In the genomic region with DNA sequence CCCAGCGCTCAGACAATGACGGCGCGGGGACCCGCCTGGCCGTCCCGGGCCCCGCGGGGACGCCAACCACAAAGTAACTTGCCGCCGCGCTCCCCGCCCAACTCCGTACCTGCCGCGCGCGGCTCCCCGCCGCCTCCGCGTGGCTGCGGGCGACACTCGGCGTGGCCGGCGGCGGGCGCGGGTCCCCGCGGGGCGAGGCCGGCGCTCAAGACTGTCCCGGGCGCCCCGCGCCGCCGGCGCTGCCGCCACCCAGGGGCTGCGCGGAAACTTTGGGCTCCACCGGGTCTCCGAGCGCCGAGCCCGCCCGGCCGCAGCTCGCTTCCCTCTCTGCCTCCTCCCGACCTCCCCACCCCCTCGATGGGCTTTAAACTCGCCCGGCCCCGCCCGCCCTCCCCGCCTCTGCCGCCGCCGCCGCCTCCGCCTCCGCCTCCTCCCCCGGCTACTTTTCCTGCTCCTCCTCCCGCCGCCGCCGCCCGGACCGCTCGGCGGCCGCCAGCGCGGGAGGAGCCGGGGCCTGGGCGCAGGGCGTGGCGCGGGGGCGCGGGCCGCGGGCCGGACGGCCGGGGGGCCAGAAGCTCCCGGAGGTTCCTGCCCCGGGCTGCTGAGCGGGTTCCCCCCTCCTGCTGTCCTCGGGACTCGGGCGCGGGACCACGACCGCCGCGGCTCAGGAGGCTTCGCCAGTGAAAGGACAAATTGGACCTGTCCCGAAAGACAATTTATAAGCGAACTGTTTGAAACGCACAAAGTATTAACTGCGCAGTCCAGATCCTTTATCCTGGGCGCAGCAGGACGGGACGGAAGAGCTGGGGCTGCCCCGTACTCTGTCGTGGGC, we compare ENCODE assay signal across 2 cellular contexts.
TF ChIP-seq lines count a peak whose summit lies in the region.

No MANE protein-coding gene starts in this region.

TF ChIP-seq in IMR-90, 13 proteins besides CTCF, POLR2A, EP300 and RAD21:
- no peak for TF ChIP-seq RCOR1 (IDR thresholded peaks at IDR 0.05; ENCODE audit: insufficient replicate concordance, low read length)
- peak; percentile 5; the same call in 1 of the 2 replicates for TF ChIP-seq MAZ (IDR thresholded peaks at IDR 0.05; ENCODE audit: borderline replicate concordance, low read depth, low read length)
- TF ChIP-seq BHLHE40 (IDR thresholded peaks at IDR 0.05; ENCODE audit: low read depth, low read length) = no peak

TF ChIP-seq in HepG2, 621 proteins besides CTCF, POLR2A, EP300 and RAD21:
- TF ChIP-seq EZH2 (conservative IDR thresholded peaks at IDR 0.05; ENCODE audit: low read depth, low read length) (0 out of 2 replicates have a peak, but pooled peaks have one; percentile 57), ZNF788 (CRISPR knock-in tag; IDR thresholded peaks at IDR 0.05; ENCODE audit: borderline replicate concordance) (no peak), RBFOX2 (IDR thresholded peaks at IDR 0.05; ENCODE audit: low read depth, low read length) (peak; percentile 8; the same call in 1 of the 2 replicates), SAP130 (CRISPR knock-in tag; IDR thresholded peaks at IDR 0.05; ENCODE audit: low read depth) (no peak), ZNF777 (CRISPR knock-in tag; IDR thresholded peaks at IDR 0.05) (peak; percentile 49), ZNF672 (CRISPR knock-in tag; IDR thresholded peaks at IDR 0.05) (no peak), YY1 (IDR thresholded peaks at IDR 0.05; ENCODE audit: insufficient read depth, insufficient replicate concordance, low read depth, low read length) (no peak)
